In genomic region chr6:18463429-18463828, GRCh38 we compare ENCODE assay signal across 23 cellular contexts.
DNase-seq lines count a peak whose midpoint lies in the region; ATAC-seq, FAIRE-seq and TF ChIP-seq lines count a peak whose summit lies in the region.
"Had no signal": no experiment of that assay in that cellular context is flagged by ENCODE, and none has a peak within 500 bp of the region (broad histone marks: within the 10 kb centered on the region; RNA-seq: fewer than 3 reads in every experiment).

No MANE protein-coding gene starts in this region.

- DNase-seq in astrocyte (ENCODE audit: low read depth) = no peak
- no peak for DNase-seq in endothelial cell (ENCODE audit: low spot score)
- peak in 1 of 2 donors; percentile 62 for DNase-seq in gastrocnemius medialis
- no peak for DNase-seq in dorsolateral prefrontal cortex
- no peak for DNase-seq in osteoblast (ENCODE audit: insufficient read length, low spot score, missing footprints)
- DNase-seq: 8988T; ACHN; BE2C; C1 segment of cervical spinal cord; CD4-positive, alpha-beta memory T cell; CD4-positive, CD25-positive, alpha-beta regulatory T cell; CD8-positive, alpha-beta memory T cell; DMS79 treated with DMSO at 0.1 percent for 48 hours; GF-D8 had no signal

- H3K27me3 ChIP-seq in astrocyte (ENCODE audit: insufficient read depth, low read length) (no peaks in the 10 kb centered on the region), gastrocnemius medialis (no peaks in the 10 kb centered on the region), dorsolateral prefrontal cortex (no peaks in the 10 kb centered on the region), osteoblast (ENCODE audit: insufficient read depth, low read length) (no peaks in the 10 kb centered on the region)
- H3K27me3 ChIP-seq: BE2C, BLaER1 had no signal

- no peak overlapping the region for H3K9ac ChIP-seq in astrocyte (ENCODE audit: low read length)
- H3K9ac ChIP-seq: BLaER1 had no signal

- H3K4me3 ChIP-seq in astrocyte (ENCODE audit: insufficient read depth, low read depth, low read length) (no peak overlapping the region), gastrocnemius medialis (no peak overlapping the region), dorsolateral prefrontal cortex (no peak overlapping the region), osteoblast (ENCODE audit: insufficient read depth, low read length) (no peak overlapping the region)
- H3K4me3 ChIP-seq: BLaER1 had no signal

- H3K27ac ChIP-seq in 22Rv1 (peak overlapping the region; percentile 90), astrocyte (ENCODE audit: low read depth, low read length) (no peak overlapping the region), gastrocnemius medialis (peak overlapping the region; percentile 79 to 88 (median 80)), dorsolateral prefrontal cortex (no peak overlapping the region), osteoblast (ENCODE audit: low read depth, low read length) (no peak overlapping the region)
- H3K27ac ChIP-seq: BLaER1 had no signal

- H3K4me1 Mint-ChIP-seq in astrocyte (ENCODE audit: low read depth, unreplicated experiment) (no peaks in the 10 kb centered on the region), endothelial cell (ENCODE audit: unreplicated experiment) (peaks cover 8% of the 10 kb centered on the region)
- H3K4me1 Mint-ChIP-seq: CD4-positive, alpha-beta memory T cell; CD8-positive, alpha-beta memory T cell had no signal

- FAIRE-seq in astrocyte (lab: Jason Lieb, UNC) = no peak
- FAIRE-seq: A204.1, G401.6, GM12891, GM19239 had no signal

- intact Hi-C loops in gastrocnemius medialis (cut with DNase I; ENCODE audit: low total_unique reads) (no loop called here), dorsolateral prefrontal cortex (cut with DNase I) (no loop called here)

- no peaks in the 10 kb centered on the region for H3K36me3 ChIP-seq in astrocyte (ENCODE audit: insufficient read depth, low read length)
- H3K36me3 ChIP-seq in gastrocnemius medialis = peaks cover 0 to 24% of the 10 kb centered on the region in 2 donors
- no peaks in the 10 kb centered on the region for H3K36me3 ChIP-seq in osteoblast (ENCODE audit: insufficient read depth, low read length)
- H3K36me3 ChIP-seq: BE2C had no signal

- TF ChIP-seq CTCF in 22Rv1 (IDR thresholded peaks at IDR 0.05) (no peak), astrocyte (IDR thresholded peaks at IDR 0.05; ENCODE audit: insufficient read depth, low read depth, low read length) (no peak), endothelial cell (IDR thresholded peaks at IDR 0.05; ENCODE audit: unreplicated experiment) (no peak), gastrocnemius medialis (IDR thresholded peaks at IDR 0.05 in 4 of 5, conservative IDR thresholded peaks at IDR 0.05 in 1 of 5) (no peak), dorsolateral prefrontal cortex (IDR thresholded peaks at IDR 0.05 in 54 of 56, conservative IDR thresholded peaks at IDR 0.05 in 2 of 56; ENCODE audit: low read depth in 1 of 56, partially characterized antibody in 56 of 56) (no peak), osteoblast (IDR thresholded peaks at IDR 0.05; ENCODE audit: extremely low read depth, low read depth, low read length) (no peak)

- peaks cover 8% of the 10 kb centered on the region for H3K36me3 Mint-ChIP-seq in astrocyte (ENCODE audit: low read depth, unreplicated experiment)
- H3K36me3 Mint-ChIP-seq in endothelial cell (ENCODE audit: low read depth, unreplicated experiment) = peaks cover 48% of the 10 kb centered on the region

- H3K4me1 ChIP-seq in astrocyte (ENCODE audit: insufficient read depth, low read length) (no peaks in the 10 kb centered on the region), gastrocnemius medialis (peaks cover 65 to 78% of the 10 kb centered on the region in 2 donors), osteoblast (ENCODE audit: insufficient read depth, low read length) (no peaks in the 10 kb centered on the region)
- H3K4me1 ChIP-seq: BE2C, BLaER1 had no signal

- in situ Hi-C loops in gastrocnemius medialis (cut with MboI; ENCODE audit: low sequenced_read_pairs in 4 of 4) = loop anchor here in 1 of 4 donors (25.0 kb wide), 1 partner anchor 126 kb away; no protein-coding TSS in a partner anchor

- H3K4me3 Mint-ChIP-seq in astrocyte (ENCODE audit: unreplicated experiment) = peak overlapping the region; percentile 51
- H3K4me3 Mint-ChIP-seq in endothelial cell (ENCODE audit: unreplicated experiment) = peak overlapping the region; percentile 47
- H3K4me3 Mint-ChIP-seq: CD14-positive monocyte; CD4-positive, alpha-beta memory T cell; CD4-positive, CD25-positive, alpha-beta regulatory T cell; CD8-positive, alpha-beta memory T cell had no signal

- H3K79me2 ChIP-seq in astrocyte (ENCODE audit: insufficient read depth, low read length) (no peaks in the 10 kb centered on the region), osteoblast (ENCODE audit: insufficient read depth, low read length) (no peaks in the 10 kb centered on the region)

- peaks cover 4% of the 10 kb centered on the region for H3K9me3 ChIP-seq in astrocyte (ENCODE audit: insufficient read depth, low read depth, low read length)
- H3K9me3 ChIP-seq in gastrocnemius medialis = no peaks in the 10 kb centered on the region
- no peaks in the 10 kb centered on the region for H3K9me3 ChIP-seq in osteoblast (ENCODE audit: low read depth, low read length)
- H3K9me3 ChIP-seq: BE2C had no signal

- ATAC-seq in gastrocnemius medialis (peak; percentile 49 to 51), HG03342 (IDR thresholded peaks at IDR 0.05; ENCODE audit: unreplicated experiment) (no peak)
- ATAC-seq in activated CD4-positive, CD25-positive, alpha-beta regulatory T cell treated with anti-CD3 and anti-CD28 coated beads, Interleukin-2, amount 50 U/mL, for 24 hours = no peak

- H3K4me2 ChIP-seq in astrocyte (ENCODE audit: low read length) = no peak overlapping the region
- H3K4me2 ChIP-seq in osteoblast (ENCODE audit: insufficient read depth, low read length) = no peak overlapping the region
- H3K4me2 ChIP-seq: BLaER1 had no signal

- H2AFZ ChIP-seq in astrocyte (ENCODE audit: low read depth, low read length) = no peak overlapping the region
- no peak overlapping the region for H2AFZ ChIP-seq in osteoblast (ENCODE audit: low read length)

- no peak for TF ChIP-seq POLR2A in gastrocnemius medialis (IDR thresholded peaks at IDR 0.05)

- no peak overlapping the region for H3K27ac Mint-ChIP-seq in astrocyte (ENCODE audit: unreplicated experiment)
- H3K27ac Mint-ChIP-seq in endothelial cell (ENCODE audit: unreplicated experiment) = no peak overlapping the region
- H3K27ac Mint-ChIP-seq: CD4-positive, CD25-positive, alpha-beta regulatory T cell; CD8-positive, alpha-beta memory T cell had no signal

- peaks cover 4% of the 10 kb centered on the region for H3K9me3 Mint-ChIP-seq in astrocyte (ENCODE audit: unreplicated experiment)
- no peaks in the 10 kb centered on the region for H3K9me3 Mint-ChIP-seq in endothelial cell (ENCODE audit: unreplicated experiment)

- H4K20me1 ChIP-seq in astrocyte (ENCODE audit: insufficient read depth, low read length) (no peaks in the 10 kb centered on the region), osteoblast (ENCODE audit: insufficient read depth, low read length) (no peaks in the 10 kb centered on the region)
- H4K20me1 ChIP-seq: BLaER1 had no signal

- H3K27me3 Mint-ChIP-seq in astrocyte (ENCODE audit: low read depth, unreplicated experiment) (no peaks in the 10 kb centered on the region), endothelial cell (ENCODE audit: unreplicated experiment) (peaks cover 1% of the 10 kb centered on the region)
- H3K27me3 Mint-ChIP-seq: CD4-positive, alpha-beta memory T cell; CD4-positive, CD25-positive, alpha-beta regulatory T cell; CD8-positive, alpha-beta memory T cell had no signal

Comparison
In these comparisons a context has a peak if more than half of its experiments do, and no peak if none do; other contexts are left out.
1. H3K27ac ChIP-seq: peak in 22Rv1 (single experiment) and gastrocnemius medialis (4 of 4); none in astrocyte (single experiment), dorsolateral prefrontal cortex (0 of 59) and osteoblast (single experiment).
2. ATAC-seq: peak in gastrocnemius medialis (2 of 2); none in HG03342 (single experiment) and activated CD4-positive, CD25-positive, alpha-beta regulatory T cell treated with anti-CD3 and anti-CD28 coated beads, Interleukin-2, amount 50 U/mL, for 24 hours (0 of 2).